ENCODE assay signal across 28 cellular contexts in genomic region chr16:25095636-25096035, GRCh38.
"Had no signal": no experiment of that assay in that cellular context is flagged by ENCODE, and none has a peak within 500 bp of the region (broad histone marks: within the 10 kb centered on the region; RNA-seq: fewer than 3 reads in every experiment).

No MANE protein-coding gene starts in this region.

- H3K9me3 ChIP-seq: ovary, psoas muscle, right lobe of liver, sigmoid colon, stomach, thoracic aorta, thyroid gland, tibial nerve, upper lobe of right lung, uterus had no signal

- H3K4me2 ChIP-seq: neural progenitor cell had no signal

- H3K4me1 ChIP-seq: neural progenitor cell, parathyroid adenoma, psoas muscle, right lobe of liver, sigmoid colon, stomach, thyroid gland, tibial nerve, upper lobe of right lung, uterus had no signal

- H3K9ac ChIP-seq: neural progenitor cell, parathyroid adenoma had no signal

- DNase-seq: natural killer cell; occipital lobe; ovary; posterior cingulate gyrus; psoas muscle; right cardiac atrium; right lobe of liver; sigmoid colon; small intestine; stimulated activated CD4-positive, alpha-beta T cell treated with anti-CD3 and anti-CD28 coated beads, Interleukin-15, amount 100 ng/mL, for 24 hours; stimulated activated CD4-positive, alpha-beta T cell treated with anti-CD3 and anti-CD28 coated beads, Interleukin-2, amount 100 ng/mL, for 24 hours; stimulated activated CD4-positive, alpha-beta T cell treated with anti-CD3 and anti-CD28 coated beads, Interleukin-2, amount 100 ng/mL, for 48 hours; stimulated activated CD4-positive, alpha-beta T cell treated with anti-CD3 and anti-CD28 coated beads, Interleukin-4, amount 100 ng/mL, for 24 hours; stimulated activated naive B cell treated with anti-CD40 and anti-IgM and Interleukin-4, amounts not matched to agents 10 μg/mL and 1 μg/mL and 100 μg/mL, for 72 hours; stimulated activated naive CD4-positive, alpha-beta T cell treated with Interleukin-2 at 50 U/mL for 16 hours; stomach; thyroid gland; upper lobe of right lung; uterus had no signal

- H3K27me3 ChIP-seq: ovary, right lobe of liver, sigmoid colon, stomach, thyroid gland, tibial nerve, upper lobe of right lung, uterus had no signal

- H3K27ac Mint-ChIP-seq: natural killer cell; nephron; neural progenitor cell; progenitor cell of endocrine pancreas; stimulated activated effector memory CD8-positive, alpha-beta T cell treated with anti-CD3 and anti-CD28 coated beads, Interleukin-12 subunit alpha, Interleukin-12 subunit beta, amount 100 ng/mL, for 72 hours; stimulated activated naive B cell treated with anti-CD40 and anti-IgM and Interleukin-4, amounts not matched to agents 10 μg/mL and 1 μg/mL and 100 μg/mL, for 72 hours; stimulated activated naive CD8-positive, alpha-beta T cell treated with anti-CD3 and anti-CD28 coated beads, Interleukin-15, Interleukin-2, amounts not matched to agents 100 ng/mL and 50 ng/mL, for 24 hours; type B pancreatic cell had no signal

- H3K27ac ChIP-seq: neural progenitor cell, ovary, parathyroid adenoma, psoas muscle, right lobe of liver, sigmoid colon, stomach, thoracic aorta, thyroid gland, tibial nerve, upper lobe of right lung, uterus had no signal

- H3K4me1 Mint-ChIP-seq: nephron, neural progenitor cell had no signal

- H3K36me3 Mint-ChIP-seq: natural killer cell; neural progenitor cell; stimulated activated effector memory CD8-positive, alpha-beta T cell treated with anti-CD3 and anti-CD28 coated beads, Interleukin-12 subunit alpha, Interleukin-12 subunit beta, amount 100 ng/mL, for 72 hours; stimulated activated naive B cell treated with anti-CD40 and anti-IgM and Interleukin-4, amounts not matched to agents 10 μg/mL and 1 μg/mL and 100 μg/mL, for 72 hours; type B pancreatic cell had no signal

- H3K9me3 Mint-ChIP-seq: natural killer cell; nephron; neural progenitor cell; stimulated activated effector memory CD8-positive, alpha-beta T cell treated with anti-CD3 and anti-CD28 coated beads, Interleukin-12 subunit alpha, Interleukin-12 subunit beta, amount 100 ng/mL, for 72 hours; stimulated activated naive B cell treated with anti-CD40 and anti-IgM and Interleukin-4, amounts not matched to agents 10 μg/mL and 1 μg/mL and 100 μg/mL, for 72 hours; stimulated activated naive CD8-positive, alpha-beta T cell treated with anti-CD3 and anti-CD28 coated beads, Interleukin-15, Interleukin-2, amounts not matched to agents 100 ng/mL and 50 ng/mL, for 24 hours; type B pancreatic cell had no signal

- H3K27me3 Mint-ChIP-seq: stimulated activated naive B cell treated with anti-CD40 and anti-IgM and Interleukin-4, amounts not matched to agents 10 μg/mL and 1 μg/mL and 100 μg/mL, for 72 hours; stimulated activated naive CD8-positive, alpha-beta T cell treated with anti-CD3 and anti-CD28 coated beads, Interleukin-15, Interleukin-2, amounts not matched to agents 100 ng/mL and 50 ng/mL, for 24 hours had no signal

- H3K36me3 ChIP-seq: neural progenitor cell, ovary, right lobe of liver, sigmoid colon, stomach, thoracic aorta, thyroid gland, upper lobe of right lung, uterus had no signal

- H2AFZ ChIP-seq: neural progenitor cell, parathyroid adenoma had no signal

- H3K4me3 Mint-ChIP-seq: natural killer cell; nephron; neural progenitor cell; stimulated activated effector memory CD8-positive, alpha-beta T cell treated with anti-CD3 and anti-CD28 coated beads, Interleukin-12 subunit alpha, Interleukin-12 subunit beta, amount 100 ng/mL, for 72 hours; stimulated activated naive B cell treated with anti-CD40 and anti-IgM and Interleukin-4, amounts not matched to agents 10 μg/mL and 1 μg/mL and 100 μg/mL, for 72 hours; stimulated activated naive CD8-positive, alpha-beta T cell treated with anti-CD3 and anti-CD28 coated beads, Interleukin-15, Interleukin-2, amounts not matched to agents 100 ng/mL and 50 ng/mL, for 24 hours; type B pancreatic cell had no signal

- H3K4me3 ChIP-seq: neural progenitor cell, ovary, psoas muscle, right lobe of liver, sigmoid colon, stomach, thoracic aorta, thyroid gland, tibial nerve, upper lobe of right lung, uterus had no signal

- H3K79me2 ChIP-seq: parathyroid adenoma had no signal

- ATAC-seq: psoas muscle; right cardiac atrium; right lobe of liver; stimulated activated effector memory CD8-positive, alpha-beta T cell treated with anti-CD3 and anti-CD28 coated beads, Interleukin-12 subunit alpha, Interleukin-12 subunit beta, amount 100 ng/mL, for 72 hours; stimulated activated naive B cell treated with anti-CD40 and anti-IgM and Interleukin-4, amounts not matched to agents 10 μg/mL and 1 μg/mL and 100 μg/mL, for 72 hours; upper lobe of right lung had no signal
